Comparison of ENCODE assay signal across 1 cellular context in the genomic region with DNA sequence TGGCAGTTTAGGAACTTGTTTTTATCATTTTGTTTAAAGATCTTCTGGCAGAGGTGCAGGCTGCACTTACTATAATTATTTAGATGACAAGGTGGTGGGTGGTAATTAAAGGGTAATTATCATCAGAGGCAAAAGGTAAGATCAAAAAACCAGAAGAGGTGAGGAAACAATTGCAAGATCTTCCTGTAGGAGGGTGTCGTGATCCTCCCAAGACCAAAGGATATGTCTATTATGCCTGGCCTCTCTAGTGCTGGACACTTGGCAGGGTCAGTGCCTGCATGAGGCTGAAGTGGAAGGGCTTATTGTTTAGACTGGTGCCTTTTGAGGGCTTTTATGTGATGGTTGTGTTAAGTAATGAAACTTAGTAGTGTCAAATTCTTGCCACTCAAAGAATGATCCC.
TF ChIP-seq lines count a peak whose summit lies in the region.

No MANE protein-coding gene starts in this region.

TF ChIP-seq in IMR-90, 13 proteins besides CTCF, POLR2A, EP300 and RAD21 (continued from another document):
- TF ChIP-seq, protein P1, sequence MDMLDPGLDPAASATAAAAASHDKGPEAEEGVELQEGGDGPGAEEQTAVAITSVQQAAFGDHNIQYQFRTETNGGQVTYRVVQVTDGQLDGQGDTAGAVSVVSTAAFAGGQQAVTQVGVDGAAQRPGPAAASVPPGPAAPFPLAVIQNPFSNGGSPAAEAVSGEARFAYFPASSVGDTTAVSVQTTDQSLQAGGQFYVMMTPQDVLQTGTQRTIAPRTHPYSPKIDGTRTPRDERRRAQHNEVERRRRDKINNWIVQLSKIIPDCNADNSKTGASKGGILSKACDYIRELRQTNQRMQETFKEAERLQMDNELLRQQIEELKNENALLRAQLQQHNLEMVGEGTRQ (IDR thresholded peaks at IDR 0.05; ENCODE audit: low read depth, low read length): no peak
- TF ChIP-seq RCOR1 (IDR thresholded peaks at IDR 0.05; ENCODE audit: insufficient replicate concordance, low read length) (no peak), CHD1 (IDR thresholded peaks at IDR 0.05; ENCODE audit: low read depth, low read length) (no peak)
